In genomic region chr2:235958631-235959395, GRCh38 we compare ENCODE assay signal across 18 cellular contexts.
A peak's percentile ranks its signal among the peaks of the same experiment; 100 is the strongest.
DNase-seq lines count a peak whose midpoint lies in the region; ATAC-seq and TF ChIP-seq lines count a peak whose summit lies in the region.
"Had no signal": no experiment of that assay in that cellular context is flagged by ENCODE, and none has a peak within 500 bp of the region (broad histone marks: within the 10 kb centered on the region; RNA-seq: fewer than 3 reads in every experiment).

No MANE protein-coding gene starts in this region.

- H3K27ac Mint-ChIP-seq in chondrocyte (ENCODE audit: unreplicated experiment), result peak overlapping the region; percentile 76
- H3K27ac Mint-ChIP-seq: CD4-positive, alpha-beta memory T cell had no signal

- H3K36me3 ChIP-seq in H7 (replicated peaks; ENCODE audit: control insufficient read depth, insufficient read depth, low read length), result no peaks in the 10 kb centered on the region

- H3K4me3 ChIP-seq in H7 (ENCODE audit: insufficient read depth, low read depth, low read length), result no peak overlapping the region

- ATAC-seq in GM18868 (IDR thresholded peaks at IDR 0.05; ENCODE audit: unreplicated experiment), result no peak
- ATAC-seq in HG02763 (IDR thresholded peaks at IDR 0.05; ENCODE audit: unreplicated experiment), result no peak

- peak; percentile 31 for DNase-seq in H7
- no peak for DNase-seq in chondrocyte (ENCODE audit: low spot score)
- peak; percentile 37 for DNase-seq in kidney glomerular epithelial cell (lab: John Stamatoyannopoulos, UW)
- peak; percentile 13 for DNase-seq in retina
- DNase-seq in mesenteric fat pad (ENCODE audit: low spot score), result no peak
- DNase-seq in activated CD4-positive, CD25-positive, alpha-beta regulatory T cell (lab: John Stamatoyannopoulos, UW), result no peak
- DNase-seq: CD4-positive, alpha-beta memory T cell; GF-D8; GOT3; NCI-H1417; NCI-H187 treated with DMSO at 0.1 percent for 48 hours; NCI-H2227 treated with DMSO at 0.1 percent for 48 hours; NCI-H510A treated with DMSO at 0.1 percent for 48 hours; NCI-H82; RPMI8226; SIG-M5 had no signal

- H3K4me3 Mint-ChIP-seq in chondrocyte (ENCODE audit: unreplicated experiment), result peak overlapping the region; percentile 56
- H3K4me3 Mint-ChIP-seq: CD4-positive, alpha-beta memory T cell had no signal

- TF ChIP-seq CTCF in chondrocyte (IDR thresholded peaks at IDR 0.05), result no peak

- H3K9me3 Mint-ChIP-seq in chondrocyte (ENCODE audit: low read depth), result no peaks in the 10 kb centered on the region
- H3K9me3 Mint-ChIP-seq: CD4-positive, alpha-beta memory T cell had no signal

- H3K27me3 ChIP-seq in H7 (ENCODE audit: control insufficient read depth, insufficient read depth, low read length), result no peaks in the 10 kb centered on the region

- peaks cover 9% of the 10 kb centered on the region for H3K36me3 Mint-ChIP-seq in chondrocyte (ENCODE audit: low read depth)
- H3K36me3 Mint-ChIP-seq: CD4-positive, alpha-beta memory T cell had no signal

- peaks cover 20% of the 10 kb centered on the region for H3K4me1 Mint-ChIP-seq in chondrocyte (ENCODE audit: low read depth)
- H3K4me1 Mint-ChIP-seq: CD4-positive, alpha-beta memory T cell had no signal

- no peaks in the 10 kb centered on the region for H3K27me3 Mint-ChIP-seq in chondrocyte (ENCODE audit: low read depth)

Comparison
In these comparisons a context has a peak if more than half of its experiments do, and no peak if none do; other contexts are left out.
1. DNase-seq: peak in H7 (single experiment), kidney glomerular epithelial cell (single experiment) and retina (single experiment); none in chondrocyte (single experiment), mesenteric fat pad (single experiment) and activated CD4-positive, CD25-positive, alpha-beta regulatory T cell (0 of 4).